In genomic region chr12:87280893-87281292, GRCh38 we compare ENCODE assay signal across 14 cellular contexts.
DNase-seq lines count a peak whose midpoint lies in the region; ATAC-seq lines count a peak whose summit lies in the region.
"Had no signal": no experiment of that assay in that cellular context is flagged by ENCODE, and none has a peak within 500 bp of the region (broad histone marks: within the 10 kb centered on the region; RNA-seq: fewer than 3 reads in every experiment).

No MANE protein-coding gene starts in this region.

- ATAC-seq in GM19324 (IDR thresholded peaks at IDR 0.05; ENCODE audit: low FRiP score, unreplicated experiment): peak; percentile 80
- peak; percentile 82 for ATAC-seq in HG02610 (IDR thresholded peaks at IDR 0.05; ENCODE audit: unreplicated experiment)
- peak; percentile 72 for ATAC-seq in HG03342 (IDR thresholded peaks at IDR 0.05; ENCODE audit: unreplicated experiment)
- ATAC-seq: GM23338 had no signal

- H3K4me3 Mint-ChIP-seq in activated naive CD8-positive, alpha-beta T cell treated with anti-CD3 and anti-CD28 coated beads for 36 hours: no peak overlapping the region
- H3K4me3 Mint-ChIP-seq: GM23338 had no signal

- no peaks in the 10 kb centered on the region for H3K36me3 Mint-ChIP-seq in activated naive CD8-positive, alpha-beta T cell treated with anti-CD3 and anti-CD28 coated beads for 36 hours

- H3K4me1 Mint-ChIP-seq in activated naive CD8-positive, alpha-beta T cell treated with anti-CD3 and anti-CD28 coated beads for 36 hours: no peaks in the 10 kb centered on the region
- H3K4me1 Mint-ChIP-seq: GM23338 had no signal

- DNase-seq in NOMO-1 treated with DMSO at 0.1 percent for 48 hours (lab: John Stamatoyannopoulos, UW; ENCODE audit: unreplicated experiment) (no peak), NCI-H187 (lab: John Stamatoyannopoulos, UW) (no peak)
- DNase-seq in activated naive CD8-positive, alpha-beta T cell treated with anti-CD3 and anti-CD28 coated beads for 36 hours: no peak
- DNase-seq in activated naive CD4-positive, alpha-beta T cell treated with Interleukin-2 at 50 U/mL for 16 hours: no peak
- DNase-seq: activated CD8-positive, alpha-beta memory T cell treated with anti-CD3 and anti-CD28 coated beads, Interleukin-2, amount 50 U/mL, for 4 hours; foreskin fibroblast; kidney; NCI-H1092; NCI-H510A treated with DMSO at 0.1 percent for 48 hours; retina had no signal

- peaks cover 2% of the 10 kb centered on the region for H3K9me3 Mint-ChIP-seq in activated naive CD8-positive, alpha-beta T cell treated with anti-CD3 and anti-CD28 coated beads for 36 hours

- no peak overlapping the region for H3K27ac Mint-ChIP-seq in activated naive CD8-positive, alpha-beta T cell treated with anti-CD3 and anti-CD28 coated beads for 36 hours
- H3K27ac Mint-ChIP-seq: GM23338 had no signal

- no peaks in the 10 kb centered on the region for H3K27me3 Mint-ChIP-seq in activated naive CD8-positive, alpha-beta T cell treated with anti-CD3 and anti-CD28 coated beads for 36 hours
